In the genomic region with DNA sequence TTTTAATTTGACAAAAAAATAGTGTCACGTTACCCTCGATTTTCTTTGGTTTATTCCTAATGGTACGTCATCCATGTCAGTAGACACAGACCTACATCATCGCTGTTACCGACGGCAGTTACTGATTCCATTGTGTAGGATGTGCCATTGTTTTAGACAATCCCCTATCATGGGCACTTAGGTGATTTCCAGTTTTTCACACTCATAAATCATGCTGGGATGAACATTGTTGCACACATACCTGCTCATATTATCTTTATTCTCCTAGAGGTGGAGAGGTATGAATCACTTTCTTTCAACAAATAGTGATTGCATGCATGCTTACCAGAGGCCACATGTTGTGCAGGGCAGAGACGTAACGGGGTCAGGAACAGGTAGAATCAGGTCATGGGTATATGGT, we compare ENCODE assay signal across 23 cellular contexts.
"Had no signal": no experiment of that assay in that cellular context is flagged by ENCODE, and none has a peak within 500 bp of the region (broad histone marks: within the 10 kb centered on the region; RNA-seq: fewer than 3 reads in every experiment).

No MANE protein-coding gene starts in this region.

- DNase-seq: activated CD4-positive, alpha-beta T cell treated with anti-CD3 and anti-CD28 coated beads for 48 hours; activated CD4-positive, alpha-beta T cell treated with anti-CD3 and anti-CD28 coated beads, Interleukin-2, amount 50 U/mL, for 48 hours; activated CD8-positive, alpha-beta memory T cell treated with anti-CD3 and anti-CD28 coated beads for 24 hours; activated effector memory CD4-positive, alpha-beta T cell treated with Interleukin-2 at 50 U/mL for 16 hours; activated naive CD4-positive, alpha-beta T cell treated with anti-CD3 and anti-CD28 coated beads, Interleukin-2, amount 10 ng/mL, durations not matched to agents 7 days and 5 days; activated naive CD8-positive, alpha-beta T cell treated with anti-CD3 and anti-CD28 coated beads, Interleukin-2, amount 10 ng/mL, durations not matched to agents 7 days and 5 days; brain microvascular endothelial cell; central memory CD4-positive, alpha-beta T cell; dermis blood vessel endothelial cell; effector CD8-positive, alpha-beta T cell; foreskin fibroblast; left lung; right cardiac atrium; stimulated activated CD4-positive, alpha-beta T cell treated with anti-CD3 and anti-CD28 coated beads, Interleukin-15, amount 100 ng/mL, for 24 hours; stimulated activated CD4-positive, alpha-beta T cell treated with anti-CD3 and anti-CD28 coated beads, Interleukin-2, amount 100 ng/mL, for 24 hours; stimulated activated naive B cell treated with anti-CD40 and anti-IgM and Interleukin-4, amounts not matched to agents 10 μg/mL and 1 μg/mL and 100 μg/mL, for 72 hours; T-helper 9 cell had no signal

- H3K4me3 ChIP-seq: left lung, lung, tibial nerve had no signal

- H3K9me3 Mint-ChIP-seq: activated naive CD4-positive, alpha-beta T cell treated with anti-CD3 and anti-CD28 coated beads, Interleukin-2, amount 10 ng/mL, durations not matched to agents 7 days and 5 days; activated naive CD8-positive, alpha-beta T cell treated with anti-CD3 and anti-CD28 coated beads, Interleukin-2, amount 10 ng/mL, durations not matched to agents 7 days and 5 days; nephron; stimulated activated naive B cell treated with anti-CD40 and anti-IgM and Interleukin-4, amounts not matched to agents 10 μg/mL and 1 μg/mL and 100 μg/mL, for 72 hours had no signal

- H3K27ac Mint-ChIP-seq: activated naive CD4-positive, alpha-beta T cell treated with anti-CD3 and anti-CD28 coated beads, Interleukin-2, amount 10 ng/mL, durations not matched to agents 7 days and 5 days; activated naive CD8-positive, alpha-beta T cell treated with anti-CD3 and anti-CD28 coated beads, Interleukin-2, amount 10 ng/mL, durations not matched to agents 7 days and 5 days; nephron; stimulated activated naive B cell treated with anti-CD40 and anti-IgM and Interleukin-4, amounts not matched to agents 10 μg/mL and 1 μg/mL and 100 μg/mL, for 72 hours had no signal

- H3K27me3 ChIP-seq: tibial nerve had no signal

- H3K36me3 ChIP-seq: brain microvascular endothelial cell, heart right ventricle, left lung, tibial nerve had no signal

- FAIRE-seq: astrocyte, TTC549 had no signal

- H3K9me3 ChIP-seq: heart right ventricle, left lung, tibial nerve had no signal

- H3K27ac ChIP-seq: brain microvascular endothelial cell, left lung had no signal

- H3K36me3 Mint-ChIP-seq: activated naive CD4-positive, alpha-beta T cell treated with anti-CD3 and anti-CD28 coated beads, Interleukin-2, amount 10 ng/mL, durations not matched to agents 7 days and 5 days; activated naive CD8-positive, alpha-beta T cell treated with anti-CD3 and anti-CD28 coated beads, Interleukin-2, amount 10 ng/mL, durations not matched to agents 7 days and 5 days; stimulated activated naive B cell treated with anti-CD40 and anti-IgM and Interleukin-4, amounts not matched to agents 10 μg/mL and 1 μg/mL and 100 μg/mL, for 72 hours had no signal

- H3K4me1 Mint-ChIP-seq: activated naive CD4-positive, alpha-beta T cell treated with anti-CD3 and anti-CD28 coated beads, Interleukin-2, amount 10 ng/mL, durations not matched to agents 7 days and 5 days; stimulated activated naive B cell treated with anti-CD40 and anti-IgM and Interleukin-4, amounts not matched to agents 10 μg/mL and 1 μg/mL and 100 μg/mL, for 72 hours had no signal

- H3K4me3 Mint-ChIP-seq: activated naive CD4-positive, alpha-beta T cell treated with anti-CD3 and anti-CD28 coated beads, Interleukin-2, amount 10 ng/mL, durations not matched to agents 7 days and 5 days; activated naive CD8-positive, alpha-beta T cell treated with anti-CD3 and anti-CD28 coated beads, Interleukin-2, amount 10 ng/mL, durations not matched to agents 7 days and 5 days; stimulated activated naive B cell treated with anti-CD40 and anti-IgM and Interleukin-4, amounts not matched to agents 10 μg/mL and 1 μg/mL and 100 μg/mL, for 72 hours had no signal
